ENCODE assay signal across 20 cellular contexts in the genomic region with DNA sequence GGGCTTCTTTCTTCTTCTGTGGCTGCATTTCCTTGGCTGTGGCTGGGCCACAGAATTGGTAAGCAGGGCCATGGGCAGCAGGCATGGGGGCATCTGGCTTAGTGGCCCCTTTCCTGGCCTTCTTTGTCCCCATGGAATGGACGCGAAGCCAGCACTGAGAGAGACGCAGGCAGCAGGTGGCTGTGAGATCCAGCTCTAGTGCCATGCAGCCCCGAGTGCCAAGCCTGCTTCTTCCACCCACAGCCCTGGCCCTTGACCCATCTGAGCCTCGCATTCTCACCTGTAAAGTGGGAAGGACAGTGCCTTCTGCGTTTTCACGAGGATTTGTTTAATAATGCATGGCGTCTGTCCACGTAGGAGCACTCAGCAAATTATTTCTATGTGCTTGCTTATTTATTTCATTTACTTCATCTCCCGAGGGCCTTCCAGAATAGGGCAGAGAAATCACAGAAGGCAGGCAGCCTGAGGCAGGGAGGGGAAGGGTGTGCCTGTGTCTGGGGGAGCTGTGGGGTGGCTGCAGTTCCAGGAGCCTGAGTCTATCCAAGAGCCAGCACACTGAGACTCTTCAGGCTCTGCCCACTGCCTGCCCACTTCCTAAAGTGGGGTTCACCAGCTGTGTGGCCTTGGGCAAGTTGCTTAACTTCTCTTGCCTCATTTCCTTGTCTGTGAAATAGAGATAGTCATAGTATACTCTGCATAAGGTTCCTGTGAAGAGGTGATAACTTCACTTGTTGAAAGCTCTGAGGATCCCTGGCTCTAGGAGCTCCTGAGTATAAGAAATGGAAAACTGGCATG. TPM values are rescaled to one million over a fixed set of nuclear protein-coding genes. Genes with fewer than 3 reads are reported as not detected.
DNase-seq lines count a peak whose midpoint lies in the region; ATAC-seq lines count a peak whose summit lies in the region.
"Had no signal": no experiment of that assay in that cellular context is flagged by ENCODE, and none has a peak within 500 bp of the region (broad histone marks: within the 10 kb centered on the region; RNA-seq: fewer than 3 reads in every experiment).

No MANE protein-coding gene starts in this region.

- no peak overlapping the region for H3K23ac ChIP-seq in neuronal stem cell (ENCODE audit: low read depth, low read length, poor library complexity)

- no peak overlapping the region for H3K4me3 ChIP-seq in GM23248
- H3K4me3 ChIP-seq in neuronal stem cell (ENCODE audit: low read length in 2 of 2), result no peak overlapping the region
- H3K4me3 ChIP-seq: gastroesophageal sphincter, right atrium auricular region, thyroid gland had no signal

- H3K36me3 ChIP-seq in GM23248 (ENCODE audit: low read depth) (no peaks in the 10 kb centered on the region), neuronal stem cell (replicated peaks in 1 of 2; ENCODE audit: control insufficient read depth in 2 of 2, insufficient read depth in 2 of 2, low read length in 2 of 2) (no peaks in the 10 kb centered on the region)
- H3K36me3 ChIP-seq: gastroesophageal sphincter, right atrium auricular region, thyroid gland had no signal

- H3K14ac ChIP-seq in neuronal stem cell (ENCODE audit: low read length), result no peak overlapping the region

- H2AK5ac ChIP-seq in neuronal stem cell (ENCODE audit: low read depth, low read length), result peak overlapping the region; percentile 64

- ATAC-seq in HG03045 (IDR thresholded peaks at IDR 0.05; ENCODE audit: unreplicated experiment) (no peak), GM21367 (IDR thresholded peaks at IDR 0.05; ENCODE audit: unreplicated experiment) (no peak)
- ATAC-seq: activated T-helper 17 cell treated with anti-CD3 and anti-CD28 coated beads, Interleukin-2, amount 50 U/mL, for 72 hours; CD8-positive, alpha-beta T cell; gastroesophageal sphincter; left colon; stimulated activated memory B cell treated with anti-CD40 and anti-IgM and Interleukin-4, amounts not matched to agents 10 μg/mL and 1 μg/mL and 100 μg/mL, for 72 hours had no signal

- no peaks in the 10 kb centered on the region for H3K9me3 Mint-ChIP-seq in dendritic cell treated with granulocyte-macrophage colony-stimulating factor and Interleukin-4, amounts not matched to agents 40 ng/mL and 50 ng/mL, for 4 days
- H3K9me3 Mint-ChIP-seq: activated T-helper 17 cell treated with anti-CD3 and anti-CD28 coated beads, Interleukin-2, amount 50 U/mL, for 72 hours; CD8-positive, alpha-beta T cell; stimulated activated memory B cell treated with anti-CD40 and anti-IgM and Interleukin-4, amounts not matched to agents 10 μg/mL and 1 μg/mL and 100 μg/mL, for 72 hours had no signal

- H3K9ac ChIP-seq in GM23248, result no peak overlapping the region
- no peak overlapping the region for H3K9ac ChIP-seq in neuronal stem cell (ENCODE audit: low read depth, low read length, poor library complexity)

- 52 to 57% methylated on average over 10 of the region's 10 CpGs for WGBS in GM23248 (ENCODE audit: low coverage in 1 of 2, low lambda C conversion rate in 2 of 2, missing lambda C conversion rate in 2 of 2), 2 experiments
- WGBS in neuronal stem cell (ENCODE audit: extremely low coverage in 2 of 2, insufficient read length in 2 of 2, insufficient replicate concordance in 1 of 2), 2 donors, result no CpG with 5 or more reads among the region's 10 CpGs

- H2AFZ ChIP-seq in GM23248 (no peak overlapping the region), neuronal stem cell (ENCODE audit: low read length) (no peak overlapping the region)

- in situ Hi-C loops in GM23248 (cut with MboI), result no loop called here

- no peaks in the 10 kb centered on the region for H3K79me1 ChIP-seq in neuronal stem cell (ENCODE audit: low read depth, low read length)

- DNase-seq in GM23248 (peak; percentile 28), NOMO-1 (lab: John Stamatoyannopoulos, UW; ENCODE audit: unreplicated experiment in 2 of 2) (peak; percentile 42 to 49), neuronal stem cell (ENCODE audit: low spot score) (no peak), GM19240 (ENCODE audit: insufficient read length, low spot score) (no peak), NCI-H2171 treated with DMSO at 0.1 percent for 48 hours (lab: John Stamatoyannopoulos, UW) (no peak)
- DNase-seq: activated CD4-positive, alpha-beta T cell treated with anti-CD3 and anti-CD28 coated beads for 48 hours; CD8-positive, alpha-beta T cell; DMS79; KBM-7; left colon; NCI-H1105 treated with DMSO at 0.1 percent for 48 hours; NCI-H2107; thyroid gland had no signal

- no peaks in the 10 kb centered on the region for H3K9me2 ChIP-seq in GM23248 (ENCODE audit: insufficient read depth)

- no peaks in the 10 kb centered on the region for H3K79me2 ChIP-seq in GM23248 (ENCODE audit: insufficient read depth)

- H3K4me1 ChIP-seq in GM23248 (ENCODE audit: insufficient read depth) (peaks cover 11% of the 10 kb centered on the region; the same call in 1 of the 2 replicates), neuronal stem cell (ENCODE audit: control insufficient read depth in 2 of 2, insufficient read depth in 1 of 2, low read depth in 1 of 2, low read length in 2 of 2) (peaks cover 0 to 9% of the 10 kb centered on the region in 2 donors)

- H3K27ac Mint-ChIP-seq in dendritic cell treated with granulocyte-macrophage colony-stimulating factor and Interleukin-4, amounts not matched to agents 40 ng/mL and 50 ng/mL, for 4 days, result peak overlapping the region; percentile 17
- H3K27ac Mint-ChIP-seq: activated T-helper 17 cell treated with anti-CD3 and anti-CD28 coated beads, Interleukin-2, amount 50 U/mL, for 72 hours; CD8-positive, alpha-beta T cell; stimulated activated memory B cell treated with anti-CD40 and anti-IgM and Interleukin-4, amounts not matched to agents 10 μg/mL and 1 μg/mL and 100 μg/mL, for 72 hours had no signal

- H3K4ac ChIP-seq in neuronal stem cell (ENCODE audit: low read length), result no peak overlapping the region

- H4K20me1 ChIP-seq in GM23248 (ENCODE audit: insufficient read depth), result no peaks in the 10 kb centered on the region

- H4K91ac ChIP-seq in neuronal stem cell (ENCODE audit: low read depth, low read length, poor library complexity), result no peak overlapping the region

- H3K27me3 ChIP-seq in GM23248 (replicated peaks; ENCODE audit: insufficient read depth) (peaks cover 20% of the 10 kb centered on the region; the same call in 1 of the 2 replicates), neuronal stem cell (ENCODE audit: control insufficient read depth in 3 of 3, insufficient read depth in 3 of 3, low read depth in 1 of 3, low read length in 3 of 3) (peaks cover 0 to 51% (median 0%) of the 10 kb centered on the region in 3 experiments)
- H3K27me3 ChIP-seq: right atrium auricular region, thyroid gland had no signal

- no peaks in the 10 kb centered on the region for H3F3A ChIP-seq in GM23248 (ENCODE audit: insufficient read depth)

- H2BK12ac ChIP-seq in neuronal stem cell (ENCODE audit: low read length), result no peak overlapping the region

- intact Hi-C loops in dendritic cell treated with granulocyte-macrophage colony-stimulating factor and Interleukin-4, amounts not matched to agents 40 ng/mL and 50 ng/mL, for 4 days (cut with micrococcal nuclease), result no loop called here

- H3K27ac ChIP-seq in GM23248 (no peak overlapping the region), neuronal stem cell (replicated peaks; ENCODE audit: low read length) (no peak overlapping the region)
- H3K27ac ChIP-seq: gastroesophageal sphincter, right atrium auricular region, thyroid gland had no signal

- H3K4me1 Mint-ChIP-seq in dendritic cell treated with granulocyte-macrophage colony-stimulating factor and Interleukin-4, amounts not matched to agents 40 ng/mL and 50 ng/mL, for 4 days (ENCODE audit: low read depth), result peaks cover 47% of the 10 kb centered on the region
- H3K4me1 Mint-ChIP-seq: activated T-helper 17 cell treated with anti-CD3 and anti-CD28 coated beads, Interleukin-2, amount 50 U/mL, for 72 hours; stimulated activated memory B cell treated with anti-CD40 and anti-IgM and Interleukin-4, amounts not matched to agents 10 μg/mL and 1 μg/mL and 100 μg/mL, for 72 hours had no signal

- H3K36me3 Mint-ChIP-seq in dendritic cell treated with granulocyte-macrophage colony-stimulating factor and Interleukin-4, amounts not matched to agents 40 ng/mL and 50 ng/mL, for 4 days (ENCODE audit: low read depth), result no peaks in the 10 kb centered on the region
- H3K36me3 Mint-ChIP-seq: CD8-positive, alpha-beta T cell; stimulated activated memory B cell treated with anti-CD40 and anti-IgM and Interleukin-4, amounts not matched to agents 10 μg/mL and 1 μg/mL and 100 μg/mL, for 72 hours had no signal

- no peak overlapping the region for H2BK5ac ChIP-seq in neuronal stem cell (ENCODE audit: low read length)

- peak overlapping the region; percentile 82 for H2BK15ac ChIP-seq in neuronal stem cell (ENCODE audit: low read length)

- H3K9me3 ChIP-seq in GM23248 (ENCODE audit: low read depth), result no peaks in the 10 kb centered on the region
- H3K9me3 ChIP-seq in neuronal stem cell (replicated peaks in 1 of 2; ENCODE audit: control insufficient read depth in 2 of 2, insufficient read depth in 1 of 2, low read depth in 1 of 2, low read length in 2 of 2), result no peaks in the 10 kb centered on the region
- H3K9me3 ChIP-seq: gastroesophageal sphincter, right atrium auricular region, thyroid gland had no signal

- H2BK120ac ChIP-seq in neuronal stem cell (ENCODE audit: low read depth, low read length), result no peak overlapping the region

- H3K4me2 ChIP-seq in GM23248 (ENCODE audit: unreplicated experiment), result no peak overlapping the region
- H3K4me2 ChIP-seq in neuronal stem cell (ENCODE audit: insufficient read depth, low read length, poor library complexity, severe bottlenecking), result no peak overlapping the region

- no peak overlapping the region for H3K18ac ChIP-seq in neuronal stem cell (ENCODE audit: low read length)

- no peak overlapping the region for H4K8ac ChIP-seq in neuronal stem cell (ENCODE audit: low read depth, low read length)

- H3K27me3 Mint-ChIP-seq in dendritic cell treated with granulocyte-macrophage colony-stimulating factor and Interleukin-4, amounts not matched to agents 40 ng/mL and 50 ng/mL, for 4 days, result peaks cover 5% of the 10 kb centered on the region

- no peak overlapping the region for H3K4me3 Mint-ChIP-seq in dendritic cell treated with granulocyte-macrophage colony-stimulating factor and Interleukin-4, amounts not matched to agents 40 ng/mL and 50 ng/mL, for 4 days
- H3K4me3 Mint-ChIP-seq: activated T-helper 17 cell treated with anti-CD3 and anti-CD28 coated beads, Interleukin-2, amount 50 U/mL, for 72 hours; CD8-positive, alpha-beta T cell; stimulated activated memory B cell treated with anti-CD40 and anti-IgM and Interleukin-4, amounts not matched to agents 10 μg/mL and 1 μg/mL and 100 μg/mL, for 72 hours had no signal

RNA-seq across cellular contexts. Expression of gene NTNG2, which starts 55.2 kb away (rescaled TPM):
- 1.5 and 2.5 TPM in 2 replicates for total RNA-seq in GM23248 (2014; rRNA removed; shearing (Covaris generic))
- 0.11 and 0.13 TPM in 2 replicates for polyA plus RNA-seq in GM23248 (2016; fragmentation: Nextera tagmentation; extraction: Ambion mirVana)
- polyA plus RNA-seq in neuronal stem cell (2013, experiment 1 of 2), result 1.6 TPM
- polyA plus RNA-seq in neuronal stem cell (2013, experiment 2 of 2), result 2.1 TPM

Comparison
In these comparisons a context has a peak if more than half of its experiments do, and no peak if none do; other contexts are left out.
1. DNase-seq: peak in GM23248 (single experiment) and NOMO-1 (2 of 2); none in neuronal stem cell (single experiment), GM19240 (single experiment) and NCI-H2171 treated with DMSO at 0.1 percent for 48 hours (single experiment).